In genomic region chr18:51957001-51957400, GRCh38 we compare ENCODE assay signal across 19 cellular contexts.
DNase-seq lines count a peak whose midpoint lies in the region; ATAC-seq, FAIRE-seq and TF ChIP-seq lines count a peak whose summit lies in the region.
"Had no signal": no experiment of that assay in that cellular context is flagged by ENCODE, and none has a peak within 500 bp of the region (broad histone marks: within the 10 kb centered on the region; RNA-seq: fewer than 3 reads in every experiment).

No MANE protein-coding gene starts in this region.

- no peaks in the 10 kb centered on the region for H3F3A ChIP-seq in MM.1S (ENCODE audit: insufficient read depth, low read length)

- H3K9me2 ChIP-seq in MM.1S (replicated peaks; ENCODE audit: insufficient read depth, low read length): no peaks in the 10 kb centered on the region

- H4K8ac ChIP-seq in H1 (ENCODE audit: extremely low read depth, insufficient read depth, low read length): no peak overlapping the region

- no peak overlapping the region for H3K14ac ChIP-seq in H1 (ENCODE audit: insufficient read length)

- intact Hi-C loops in left ventricle myocardium inferior (cut with micrococcal nuclease): no loop called here

- no peak for FAIRE-seq in H1 (lab: Jason Lieb, UNC)
- FAIRE-seq: D721Med, GM12878, GM19239 had no signal

- WGBS in H1 (ENCODE audit: extremely low coverage in 1 of 2, insufficient coverage in 1 of 2, insufficient read length in 1 of 2, insufficient replicate concordance in 2 of 2, low coverage in 1 of 2, low lambda C conversion rate in 2 of 2, missing lambda C conversion rate in 1 of 2), 2 experiments: 90% methylated on average over 4 of the region's 4 CpGs; no CpG with 5 or more reads in 1 of the 2 experiments

- ATAC-seq in GM21367 (IDR thresholded peaks at IDR 0.05; ENCODE audit: unreplicated experiment): no peak
- ATAC-seq: CD8-positive, alpha-beta T cell; GM12878 had no signal

- H2BK15ac ChIP-seq in H1 (ENCODE audit: low read length): no peak overlapping the region

- CTCF ChIA-PET in H1 (lab: Charles Lee; ENCODE audit: partially characterized antibody) (interaction anchor here (0.8 to 1.5 kb wide), 6 partner anchors 15 to 361 kb away, joined by 3 to 5 read pairs (median 4); no protein-coding TSS in a partner anchor), RWPE1 (lab: Yijun Ruan, JAX) (interaction anchor here (0.7 kb wide), 1 partner anchor 170 kb away, joined by 3 read pairs; no protein-coding TSS in a partner anchor)

- H2BK20ac ChIP-seq in H1 (ENCODE audit: low read length): no peak overlapping the region

- no peak overlapping the region for H4K91ac ChIP-seq in H1 (replicated peaks; ENCODE audit: insufficient read length, low read length)

- peak; percentile 19 for DNase-seq in H7
- no peak for DNase-seq in H1 (ENCODE audit: low read depth in 1 of 2, low spot score in 2 of 2)
- DNase-seq in iPS DF 4.7 (ENCODE audit: extremely low read depth, low spot score): peak; percentile 9
- no peak for DNase-seq in MM.1S
- DNase-seq in left ventricle myocardium inferior: no peak
- no peak for DNase-seq in RWPE1 (ENCODE audit: low spot score)
- DNase-seq: CD4-positive, CD25-positive, alpha-beta regulatory T cell; CD8-positive, alpha-beta T cell; DMS 273 treated with DMSO at 0.1 percent for 48 hours; DMS79; EL; GDM1; GOT3; HCEC 1CT had no signal

- no peaks in the 10 kb centered on the region for H3K36me3 ChIP-seq in H7 (replicated peaks; ENCODE audit: control insufficient read depth, insufficient read depth, low read length)
- no peaks in the 10 kb centered on the region for H3K36me3 ChIP-seq in H1 (ENCODE audit: control insufficient read depth in 2 of 4, insufficient read depth in 4 of 4, low read length in 3 of 4)
- no peaks in the 10 kb centered on the region for H3K36me3 ChIP-seq in MM.1S (replicated peaks; ENCODE audit: insufficient read depth, low read length)
- H3K36me3 ChIP-seq in left ventricle myocardium inferior: no peaks in the 10 kb centered on the region

- no peaks in the 10 kb centered on the region for H3K23me2 ChIP-seq in H1 (ENCODE audit: low read depth, low read length)

- H3K56ac ChIP-seq in H1 (replicated peaks; ENCODE audit: insufficient read length, low read depth, low read length): no peak overlapping the region

- H2BK5ac ChIP-seq in H1 (ENCODE audit: low read depth, low read length): no peak overlapping the region

- no peak overlapping the region for H3K4ac ChIP-seq in H1 (replicated peaks; ENCODE audit: insufficient read length, low read depth, low read length)

- H2BK12ac ChIP-seq in H1 (ENCODE audit: low read depth, low read length): no peak overlapping the region

- H3K4me2 ChIP-seq in H1 (ENCODE audit: insufficient read depth in 1 of 2, low read depth in 2 of 2, low read length in 2 of 2): no peak overlapping the region
- H3K4me2 ChIP-seq in MM.1S (ENCODE audit: low read depth, low read length): no peak overlapping the region

- H2AK5ac ChIP-seq in H1 (ENCODE audit: low read depth, low read length): no peak overlapping the region

- H2AFZ ChIP-seq in H1 (ENCODE audit: low read length) (no peak overlapping the region), MM.1S (ENCODE audit: low read length) (no peak overlapping the region)

- peak; percentile 22 to 24; a peak in 2 of 4 replicates for TF ChIP-seq RAD21 in H1 (IDR thresholded peaks at IDR 0.05 in 1 of 2, conservative IDR thresholded peaks at IDR 0.05 in 1 of 2; ENCODE audit: low read depth in 2 of 2, low read length in 2 of 2)

- H3K27ac ChIP-seq in H1 (ENCODE audit: low read depth, low read length) (no peak overlapping the region), MM.1S (ENCODE audit: low read length) (no peak overlapping the region), left ventricle myocardium inferior (replicated peaks) (no peak overlapping the region), RWPE1 (no peak overlapping the region)
- H3K27ac ChIP-seq: C4-2B had no signal

- no peak overlapping the region for H3K18ac ChIP-seq in H1 (ENCODE audit: extremely low read depth, low read length)

- H4K5ac ChIP-seq in H1 (ENCODE audit: insufficient read length, low read depth, low read length): no peak overlapping the region

- H4K20me1 ChIP-seq in H1 (replicated peaks in 1 of 2; ENCODE audit: control insufficient read depth in 1 of 2, insufficient read depth in 2 of 2, low read length in 2 of 2): no peaks in the 10 kb centered on the region
- no peaks in the 10 kb centered on the region for H4K20me1 ChIP-seq in MM.1S (ENCODE audit: insufficient read depth, low read length)

- no peak overlapping the region for H3K23ac ChIP-seq in H1 (ENCODE audit: insufficient read length)

- no peaks in the 10 kb centered on the region for H3K4me1 ChIP-seq in H1 (replicated peaks in 1 of 4; ENCODE audit: control insufficient read depth in 3 of 4, insufficient read depth in 4 of 4, low read length in 3 of 4)
- H3K4me1 ChIP-seq in MM.1S (ENCODE audit: low read length): no peaks in the 10 kb centered on the region
- H3K4me1 ChIP-seq in left ventricle myocardium inferior: no peaks in the 10 kb centered on the region

- no peaks in the 10 kb centered on the region for H3K9me3 ChIP-seq in H1 (ENCODE audit: insufficient read depth in 2 of 2, low read depth in 1 of 2, low read length in 1 of 2)
- H3K9me3 ChIP-seq in MM.1S (replicated peaks; ENCODE audit: insufficient read depth, low read length): no peaks in the 10 kb centered on the region
- no peaks in the 10 kb centered on the region for H3K9me3 ChIP-seq in left ventricle myocardium inferior (replicated peaks)

- TF ChIP-seq CTCF in H1 (IDR thresholded peaks at IDR 0.05; ENCODE audit: control extremely low read depth in 1 of 3, insufficient read depth in 1 of 3, low read depth in 1 of 3, low read length in 3 of 3) (peak in 1 of 3 experiments; percentile 19; a peak in 1 of 4 replicates), MM.1S (IDR thresholded peaks at IDR 0.05; ENCODE audit: low read length) (no peak), left ventricle myocardium inferior (IDR thresholded peaks at IDR 0.05; ENCODE audit: borderline replicate concordance) (no peak), RWPE1 (conservative IDR thresholded peaks at IDR 0.05; ENCODE audit: low read depth) (no peak)

- no peak overlapping the region for H3K9ac ChIP-seq in H1 (replicated peaks in 1 of 4; ENCODE audit: extremely low read depth in 1 of 4, low read depth in 3 of 4, low read length in 3 of 4)
- H3K9ac ChIP-seq in MM.1S (ENCODE audit: low read length): no peak overlapping the region

- H3K4me3 ChIP-seq in H7 (ENCODE audit: insufficient read depth, low read depth, low read length) (no peak overlapping the region), H1 (ENCODE audit: extremely low read depth in 1 of 4, insufficient read depth in 2 of 4, low read depth in 3 of 4, low read length in 4 of 4) (no peak overlapping the region), MM.1S (ENCODE audit: low read length) (no peak overlapping the region), left ventricle myocardium inferior (no peak overlapping the region)
- H3K4me3 ChIP-seq: GM12878 had no signal

- H3K27me3 ChIP-seq in H7 (ENCODE audit: control insufficient read depth, insufficient read depth, low read length) (no peaks in the 10 kb centered on the region), H1 (replicated peaks in 1 of 4; ENCODE audit: control insufficient read depth in 3 of 4, extremely low read depth in 1 of 4, insufficient read depth in 3 of 4, low read length in 3 of 4) (no peaks in the 10 kb centered on the region), MM.1S (replicated peaks; ENCODE audit: insufficient read depth, low read length) (no peaks in the 10 kb centered on the region), left ventricle myocardium inferior (ENCODE audit: low read depth) (no peaks in the 10 kb centered on the region)

- no peaks in the 10 kb centered on the region for H3K79me1 ChIP-seq in H1 (ENCODE audit: low read depth, low read length)

- H3K79me2 ChIP-seq in H1 (ENCODE audit: control insufficient read depth in 1 of 2, insufficient read depth in 2 of 2, low read length in 2 of 2) (no peaks in the 10 kb centered on the region), MM.1S (ENCODE audit: low read length) (no peaks in the 10 kb centered on the region)

- TF ChIP-seq EP300 in H1 (IDR thresholded peaks at IDR 0.05; ENCODE audit: borderline replicate concordance in 1 of 2, low read depth in 2 of 2, low read length in 2 of 2): no peak

- no peak for TF ChIP-seq POLR2A in H1 (IDR thresholded peaks at IDR 0.05; ENCODE audit: control extremely low read depth in 1 of 2, low read depth in 2 of 2, low read length in 2 of 2)

- POLR2A ChIA-PET in H1 (lab: Charles Lee; ENCODE audit: partially characterized antibody) (interaction anchor here (1.5 kb wide), 1 partner anchor 15 kb away, joined by 3 read pairs; no protein-coding TSS in a partner anchor), RWPE1 (lab: Yijun Ruan, JAX; ENCODE audit: low non-redundant PET) (no interaction called here)

- H2BK120ac ChIP-seq in H1 (replicated peaks; ENCODE audit: low read depth, low read length): no peak overlapping the region

TF ChIP-seq in H1, 55 proteins besides CTCF, POLR2A, EP300 and RAD21:
- TF ChIP-seq JUN (IDR thresholded peaks at IDR 0.05; ENCODE audit: low read depth, low read length) (no peak), JUND (IDR thresholded peaks at IDR 0.05; ENCODE audit: low read length) (no peak), CTBP2 (IDR thresholded peaks at IDR 0.05; ENCODE audit: borderline replicate concordance, insufficient read depth, insufficient read length, low read length) (no peak), SP2 (IDR thresholded peaks at IDR 0.05; ENCODE audit: low read length) (no peak), TEAD4 (IDR thresholded peaks at IDR 0.05; ENCODE audit: low read depth, low read length) (no peak), KDM5A (IDR thresholded peaks at IDR 0.05; ENCODE audit: low read length) (no peak), RBBP5 (IDR thresholded peaks at IDR 0.05; ENCODE audit: borderline replicate concordance, low read depth, low read length) (no peak), HDAC2 (IDR thresholded peaks at IDR 0.05; ENCODE audit: borderline replicate concordance in 1 of 2, low read depth in 2 of 2, low read length in 2 of 2) (no peak), TCF12 (IDR thresholded peaks at IDR 0.05; ENCODE audit: low read depth, low read length) (no peak), BACH1 (IDR thresholded peaks at IDR 0.05; ENCODE audit: low read length) (no peak), SP4 (IDR thresholded peaks at IDR 0.05; ENCODE audit: low read length) (no peak), EGR1 (IDR thresholded peaks at IDR 0.05; ENCODE audit: borderline replicate concordance, low read depth, low read length) (no peak), YY1 (IDR thresholded peaks at IDR 0.05; ENCODE audit: low read depth, low read length) (no peak), ASH2L (IDR thresholded peaks at IDR 0.05; ENCODE audit: low read length) (no peak), TAF1 (IDR thresholded peaks at IDR 0.05; ENCODE audit: low read depth, low read length) (no peak), RXRA (IDR thresholded peaks at IDR 0.05; ENCODE audit: insufficient read depth, low read depth, low read length) (no peak)

Comparison
In these comparisons a context has a peak if more than half of its experiments do, and no peak if none do; other contexts are left out.
1. DNase-seq: peak in H7 (single experiment) and iPS DF 4.7 (single experiment); none in H1 (0 of 2), MM.1S (single experiment), left ventricle myocardium inferior (single experiment) and RWPE1 (single experiment).